In the genomic region with DNA sequence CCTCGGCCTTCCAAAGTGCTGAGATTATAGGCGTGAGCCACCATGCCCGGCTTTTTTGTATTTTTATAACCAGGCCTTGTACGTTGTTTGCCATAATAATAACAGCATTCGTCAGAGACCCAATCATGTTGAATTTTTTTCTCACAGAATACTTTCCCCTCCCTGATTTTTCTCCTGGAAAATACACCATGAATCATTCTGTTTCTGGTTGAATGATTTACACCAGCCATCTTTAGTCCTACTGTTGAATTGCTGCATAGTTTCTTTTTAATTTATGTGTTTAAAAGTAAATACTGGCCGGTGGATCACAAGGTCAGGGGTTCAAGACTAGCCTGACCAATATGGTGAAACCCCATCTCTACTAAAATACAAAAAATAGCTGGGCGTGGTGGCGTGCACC, we compare ENCODE assay signal across 14 cellular contexts. TPM values are rescaled to one million over a fixed set of nuclear protein-coding genes. Genes with fewer than 3 reads are reported as not detected.
DNase-seq lines count a peak whose midpoint lies in the region; ATAC-seq and TF ChIP-seq lines count a peak whose summit lies in the region.
"Had no signal": no experiment of that assay in that cellular context is flagged by ENCODE, and none has a peak within 500 bp of the region (broad histone marks: within the 10 kb centered on the region; RNA-seq: fewer than 3 reads in every experiment).

No MANE protein-coding gene starts in this region.

- no peak for ATAC-seq in activated naive CD8-positive, alpha-beta T cell treated with anti-CD3 and anti-CD28 coated beads, Interleukin-2, amount 10 ng/mL, durations not matched to agents 7 days and 5 days (ENCODE audit: low read depth)
- no peak for ATAC-seq in PC-3
- no peak for ATAC-seq in GM19035 (IDR thresholded peaks at IDR 0.05; ENCODE audit: unreplicated experiment)
- no peak for ATAC-seq in HG03045 (IDR thresholded peaks at IDR 0.05; ENCODE audit: unreplicated experiment)

- POLR2A ChIA-PET in activated naive CD8-positive, alpha-beta T cell treated with anti-CD3 and anti-CD28 coated beads, Interleukin-2, amount 10 ng/mL, durations not matched to agents 7 days and 5 days (lab: Charles Lee) = no interaction called here
- POLR2A ChIA-PET in PC-3 (lab: Charles Lee; ENCODE audit: unreplicated experiment) = no interaction called here

- H3K79me2 ChIP-seq in DOHH2 (ENCODE audit: control insufficient read depth, low read length) = peaks cover 78% of the 10 kb centered on the region
- H3K79me2 ChIP-seq in PC-3 (ENCODE audit: low read length) = peaks cover 55% of the 10 kb centered on the region

- H3K9ac ChIP-seq in PC-3 (ENCODE audit: low read length) = no peak overlapping the region

- H3K9me2 ChIP-seq in DOHH2 (replicated peaks; ENCODE audit: control insufficient read depth, low read length) (no peaks in the 10 kb centered on the region), PC-3 (replicated peaks; ENCODE audit: low read length) (no peaks in the 10 kb centered on the region)

- peaks cover 38% of the 10 kb centered on the region for H3K4me1 Mint-ChIP-seq in T-helper 1 cell treated with Interleukin-12 subunit alpha and Interleukin-12 subunit beta and Interleukin-4 antibody, amounts not matched to agents 30 μg/mL and 1 μg/mL, for 36 hours (ENCODE audit: low read depth)
- peaks cover 27% of the 10 kb centered on the region for H3K4me1 Mint-ChIP-seq in activated naive CD8-positive, alpha-beta T cell treated with anti-CD3 and anti-CD28 coated beads, Interleukin-2, amount 10 ng/mL, durations not matched to agents 7 days and 5 days
- peaks cover 43% of the 10 kb centered on the region for H3K4me1 Mint-ChIP-seq in nephron progenitor cell

- H3K9me3 Mint-ChIP-seq in T-helper 1 cell treated with Interleukin-12 subunit alpha and Interleukin-12 subunit beta and Interleukin-4 antibody, amounts not matched to agents 30 μg/mL and 1 μg/mL, for 36 hours = no peaks in the 10 kb centered on the region
- no peaks in the 10 kb centered on the region for H3K9me3 Mint-ChIP-seq in activated naive CD8-positive, alpha-beta T cell treated with anti-CD3 and anti-CD28 coated beads, Interleukin-2, amount 10 ng/mL, durations not matched to agents 7 days and 5 days
- no peaks in the 10 kb centered on the region for H3K9me3 Mint-ChIP-seq in nephron progenitor cell

- H2AFZ ChIP-seq in PC-3 (ENCODE audit: low read length) = no peak overlapping the region
- H2AFZ ChIP-seq: GM23248 had no signal

- H3K4me2 ChIP-seq in DOHH2 (ENCODE audit: low read length) (peak overlapping the region; percentile 2), PC-3 (ENCODE audit: low read length) (no peak overlapping the region)

- intact Hi-C loops in PC-3 (cut with micrococcal nuclease) = no loop called here

- TF ChIP-seq CTCF in DOHH2 (IDR thresholded peaks at IDR 0.05; ENCODE audit: low read depth, low read length, poor library complexity, severe bottlenecking) = no peak
- TF ChIP-seq CTCF in nephron progenitor cell (IDR thresholded peaks at IDR 0.05) = no peak
- no peak for TF ChIP-seq CTCF in PC-3 (conservative IDR thresholded peaks at IDR 0.05; ENCODE audit: low read depth, low read length)

- H3K36me3 ChIP-seq in DOHH2 (ENCODE audit: control insufficient read depth, low read length) (peaks cover 78% of the 10 kb centered on the region), PC-3 (ENCODE audit: low read depth, low read length) (no peaks in the 10 kb centered on the region; the same call in 1 of the 2 replicates)

- H3K4me1 ChIP-seq in DOHH2 (ENCODE audit: control insufficient read depth, low read length) (peaks cover 40% of the 10 kb centered on the region), PC-3 (ENCODE audit: insufficient read depth, low read length) (peaks cover 9% of the 10 kb centered on the region; the same call in 1 of the 2 replicates)

- no peaks in the 10 kb centered on the region for H3K27me3 ChIP-seq in DOHH2 (ENCODE audit: control insufficient read depth, low read length)
- H3K27me3 ChIP-seq in PC-3 (ENCODE audit: low read length) = no peaks in the 10 kb centered on the region

- 0 out of 2 replicates have a peak overlapping the region, but pooled peaks have one; percentile 8 for H3K4me3 ChIP-seq in DOHH2 (ENCODE audit: low read length)
- H3K4me3 ChIP-seq in PC-3 (ENCODE audit: low read length) = no peak overlapping the region

- no peaks in the 10 kb centered on the region for H3K27me3 Mint-ChIP-seq in T-helper 1 cell treated with Interleukin-12 subunit alpha and Interleukin-12 subunit beta and Interleukin-4 antibody, amounts not matched to agents 30 μg/mL and 1 μg/mL, for 36 hours (ENCODE audit: low read depth)
- H3K27me3 Mint-ChIP-seq in activated naive CD8-positive, alpha-beta T cell treated with anti-CD3 and anti-CD28 coated beads, Interleukin-2, amount 10 ng/mL, durations not matched to agents 7 days and 5 days = no peaks in the 10 kb centered on the region
- H3K27me3 Mint-ChIP-seq in nephron progenitor cell (ENCODE audit: low read depth, poor library complexity) = no peaks in the 10 kb centered on the region

- peaks cover 30% of the 10 kb centered on the region for H4K20me1 ChIP-seq in DOHH2 (ENCODE audit: control insufficient read depth, insufficient read depth, low read depth, low read length)
- no peaks in the 10 kb centered on the region for H4K20me1 ChIP-seq in PC-3 (ENCODE audit: low read length)

- H3K4me3 Mint-ChIP-seq in T-helper 1 cell treated with Interleukin-12 subunit alpha and Interleukin-12 subunit beta and Interleukin-4 antibody, amounts not matched to agents 30 μg/mL and 1 μg/mL, for 36 hours = peak overlapping the region; percentile 26
- peak overlapping the region; percentile 38 for H3K4me3 Mint-ChIP-seq in activated naive CD8-positive, alpha-beta T cell treated with anti-CD3 and anti-CD28 coated beads, Interleukin-2, amount 10 ng/mL, durations not matched to agents 7 days and 5 days
- peak overlapping the region; percentile 52 for H3K4me3 Mint-ChIP-seq in nephron progenitor cell

- no peak overlapping the region for H3K27ac Mint-ChIP-seq in T-helper 1 cell treated with Interleukin-12 subunit alpha and Interleukin-12 subunit beta and Interleukin-4 antibody, amounts not matched to agents 30 μg/mL and 1 μg/mL, for 36 hours
- no peak overlapping the region for H3K27ac Mint-ChIP-seq in activated naive CD8-positive, alpha-beta T cell treated with anti-CD3 and anti-CD28 coated beads, Interleukin-2, amount 10 ng/mL, durations not matched to agents 7 days and 5 days
- H3K27ac Mint-ChIP-seq in nephron progenitor cell = peak overlapping the region; percentile 80

- peaks cover 14% of the 10 kb centered on the region for H3F3A ChIP-seq in DOHH2 (ENCODE audit: control insufficient read depth, insufficient read depth)
- H3F3A ChIP-seq in PC-3 (ENCODE audit: low read length, unreplicated experiment) = no peaks in the 10 kb centered on the region

- DNase-seq in T-helper 1 cell (no peak), nephron progenitor cell (no peak), PC-3 (no peak)
- DNase-seq in activated naive CD8-positive, alpha-beta T cell treated with anti-CD3 and anti-CD28 coated beads, Interleukin-2, amount 10 ng/mL, durations not matched to agents 7 days and 5 days = no peak
- DNase-seq: aorta, islet precursor cell, Right ventricle myocardium superior, T1000 had no signal

- CTCF ChIA-PET in PC-3 (lab: Charles Lee) = no interaction called here

- no peaks in the 10 kb centered on the region for H3K9me3 ChIP-seq in DOHH2 (ENCODE audit: control insufficient read depth, insufficient read depth, low read length)
- H3K9me3 ChIP-seq in PC-3 (ENCODE audit: low read length) = no peaks in the 10 kb centered on the region

- BruUV-seq in PC-3 (replicated peaks; lab: Mats Ljungman, UMichigan) = no TSS peak

- H3K36me3 Mint-ChIP-seq in T-helper 1 cell treated with Interleukin-12 subunit alpha and Interleukin-12 subunit beta and Interleukin-4 antibody, amounts not matched to agents 30 μg/mL and 1 μg/mL, for 36 hours (ENCODE audit: low read depth) = peaks cover 38% of the 10 kb centered on the region
- peaks cover 31% of the 10 kb centered on the region for H3K36me3 Mint-ChIP-seq in activated naive CD8-positive, alpha-beta T cell treated with anti-CD3 and anti-CD28 coated beads, Interleukin-2, amount 10 ng/mL, durations not matched to agents 7 days and 5 days
- peaks cover 50% of the 10 kb centered on the region for H3K36me3 Mint-ChIP-seq in nephron progenitor cell (ENCODE audit: low read depth)

- no peak overlapping the region for H3K27ac ChIP-seq in DOHH2 (ENCODE audit: low read depth, low read length)
- no peak overlapping the region for H3K27ac ChIP-seq in PC-3 (ENCODE audit: low read length)
- H3K27ac ChIP-seq: 22Rv1 had no signal

RNA-seq across cellular contexts. Expression of a gene that starts 3.5 kb away (rescaled TPM):
- total RNA-seq in activated naive CD8-positive, alpha-beta T cell treated with anti-CD3 and anti-CD28 coated beads, Interleukin-2, amount 10 ng/mL, durations not matched to agents 7 days and 5 days = 10 to 100 TPM; 77.7 to 78.3 TPM
- total RNA-seq in PC-3 (2014; rRNA removed) = 26.2 and 34.2 TPM in 2 replicates

RNA-seq across cellular contexts. Expression of a gene that starts 11.5 kb away (rescaled TPM):
- total RNA-seq in activated naive CD8-positive, alpha-beta T cell treated with anti-CD3 and anti-CD28 coated beads, Interleukin-2, amount 10 ng/mL, durations not matched to agents 7 days and 5 days = not detected
- total RNA-seq in PC-3 (2014; rRNA removed) = not detected in 2 replicates
